ENCODE assay signal across 8 cellular contexts in genomic region chr5:113487411-113487778, GRCh38. TPM values are rescaled to one million over a fixed set of nuclear protein-coding genes. Genes with fewer than 3 reads are reported as not detected.
DNase-seq lines count a peak whose midpoint lies in the region; ATAC-seq and TF ChIP-seq lines count a peak whose summit lies in the region.

No MANE protein-coding gene starts in this region.

- peak overlapping the region; percentile 91 for H3K4me3 Mint-ChIP-seq in Caco-2 (ENCODE audit: unreplicated experiment)

- H3K27me3 Mint-ChIP-seq in Caco-2 (ENCODE audit: insufficient read depth, unreplicated experiment), result peaks cover 4% of the 10 kb centered on the region

- H3K4me1 ChIP-seq in Caco-2 (no peaks in the 10 kb centered on the region), MM.1S (ENCODE audit: low read length) (peaks cover 11% of the 10 kb centered on the region), ectodermal cell (ENCODE audit: control insufficient read depth, insufficient read depth, low read length) (no peaks in the 10 kb centered on the region), mesodermal cell (ENCODE audit: control insufficient read depth, insufficient read depth, low read length, poor library complexity, severe bottlenecking) (peaks cover 5% of the 10 kb centered on the region)

- peaks cover 16% of the 10 kb centered on the region; the same call in 1 of the 2 replicates for H3K9me3 ChIP-seq in Caco-2
- no peaks in the 10 kb centered on the region for H3K9me3 ChIP-seq in MM.1S (replicated peaks; ENCODE audit: insufficient read depth, low read length)
- no peaks in the 10 kb centered on the region for H3K9me3 ChIP-seq in ectodermal cell (ENCODE audit: control insufficient read depth, low read length)
- peaks cover 17% of the 10 kb centered on the region for H3K9me3 ChIP-seq in mesodermal cell (ENCODE audit: control insufficient read depth, low read length)

- no peak for ATAC-seq in GM18858 (IDR thresholded peaks at IDR 0.05; ENCODE audit: unreplicated experiment)

- peak overlapping the region; percentile 63; the same call in 1 of the 2 replicates for H3K4me2 ChIP-seq in MM.1S (ENCODE audit: low read depth, low read length)

- CTCF ChIA-PET in Caco-2 (lab: Charles Lee), result no interaction called here

- no peak overlapping the region for H2AFZ ChIP-seq in MM.1S (ENCODE audit: low read length)

- H3K9me3 Mint-ChIP-seq in Caco-2 (ENCODE audit: unreplicated experiment), result peaks cover 19% of the 10 kb centered on the region

- no peaks in the 10 kb centered on the region for H3K9me2 ChIP-seq in MM.1S (replicated peaks; ENCODE audit: insufficient read depth, low read length)

- H3K27me3 ChIP-seq in Caco-2 (replicated peaks; ENCODE audit: control insufficient read depth, insufficient read depth, low read length), result no peaks in the 10 kb centered on the region; the same call in 1 of the 2 replicates
- no peaks in the 10 kb centered on the region for H3K27me3 ChIP-seq in MM.1S (replicated peaks; ENCODE audit: insufficient read depth, low read length)
- peaks cover 48% of the 10 kb centered on the region for H3K27me3 ChIP-seq in ectodermal cell (ENCODE audit: control insufficient read depth, insufficient read depth, low read length, poor library complexity, severe bottlenecking)

- no peak overlapping the region for H3K9ac ChIP-seq in MM.1S (ENCODE audit: low read length)

- H3K79me2 ChIP-seq in MM.1S (ENCODE audit: low read length), result no peaks in the 10 kb centered on the region

- H3K4me3 ChIP-seq in Caco-2 (ENCODE audit: low read depth, low read length), result no peak overlapping the region; the same call in 1 of the 2 replicates
- no peak overlapping the region for H3K4me3 ChIP-seq in MM.1S (ENCODE audit: low read length)
- H3K4me3 ChIP-seq in ectodermal cell (ENCODE audit: insufficient read depth, low read depth, low read length), result peak overlapping the region; percentile 76
- H3K4me3 ChIP-seq in mesodermal cell (ENCODE audit: extremely low read depth, insufficient read depth, low read length, poor library complexity, severe bottlenecking), result peak overlapping the region; percentile 64

- H3K4me1 Mint-ChIP-seq in Caco-2 (ENCODE audit: low read depth, unreplicated experiment), result no peaks in the 10 kb centered on the region

- H4K20me1 ChIP-seq in MM.1S (ENCODE audit: insufficient read depth, low read length), result no peaks in the 10 kb centered on the region

- H3F3A ChIP-seq in MM.1S (ENCODE audit: insufficient read depth, low read length), result peaks cover 5% of the 10 kb centered on the region

- H3K36me3 Mint-ChIP-seq in Caco-2 (ENCODE audit: insufficient read depth, unreplicated experiment), result no peaks in the 10 kb centered on the region

- BruUV-seq in Caco-2 (replicated peaks; lab: Mats Ljungman, UMichigan), result no TSS peak

- POLR2A ChIA-PET in Caco-2 (lab: Charles Lee), result no interaction called here

- DNase-seq in Caco-2 (no peak), MM.1S (no peak), cerebellar cortex (ENCODE audit: low spot score) (no peak), NCI-H1092 (lab: John Stamatoyannopoulos, UW) (no peak), NCI-H345 treated with DMSO at 0.1 percent for 48 hours (lab: John Stamatoyannopoulos, UW; ENCODE audit: unreplicated experiment) (no peak)

- TF ChIP-seq CTCF in Caco-2 (IDR thresholded peaks at IDR 0.05; ENCODE audit: insufficient read depth in 1 of 2, low read depth in 1 of 2, low read length in 1 of 2, severe bottlenecking in 1 of 2, unreplicated experiment in 1 of 2) (no peak), MM.1S (IDR thresholded peaks at IDR 0.05; ENCODE audit: low read length) (no peak)

- H3K36me3 ChIP-seq in Caco-2 (ENCODE audit: control insufficient read depth, insufficient read depth, low read length) (no peaks in the 10 kb centered on the region), MM.1S (replicated peaks; ENCODE audit: insufficient read depth, low read length) (no peaks in the 10 kb centered on the region), ectodermal cell (ENCODE audit: control insufficient read depth, insufficient read depth, low read length) (no peaks in the 10 kb centered on the region), mesodermal cell (ENCODE audit: control insufficient read depth, insufficient read depth, low read length) (no peaks in the 10 kb centered on the region)

- H3K27ac ChIP-seq in MM.1S (ENCODE audit: low read length) (no peak overlapping the region), ectodermal cell (ENCODE audit: insufficient read depth, low read depth, low read length, poor library complexity, severe bottlenecking) (no peak overlapping the region), mesodermal cell (ENCODE audit: low read depth, low read length, severe bottlenecking) (no peak overlapping the region)

- intact Hi-C loops in Caco-2 (cut with micrococcal nuclease; ENCODE audit: unreplicated experiment), result no loop called here

- WGBS in ectodermal cell, 2 experiments, result 2% methylated on average over 18 of the region's 18 CpGs
- 2 to 4% methylated on average over 15 to 17 of the region's 18 CpGs for WGBS in mesodermal cell (ENCODE audit: insufficient coverage in 2 of 2), 2 experiments

- H3K27ac Mint-ChIP-seq in Caco-2 (ENCODE audit: unreplicated experiment), result no peak overlapping the region

RNA-seq across cellular contexts. Expression of gene MCC, which starts 0.9 kb away (rescaled TPM):
- total RNA-seq in Caco-2 (2022), result 0.09 TPM in 1 of 2 replicates, not detected in the other
- polyA plus RNA-seq in ectodermal cell (2013, experiment 1 of 4), result 8.7 TPM
- polyA plus RNA-seq in ectodermal cell (2013, experiment 2 of 4), result 6.3 TPM
- polyA plus RNA-seq in ectodermal cell (2013, experiment 3 of 4), result 5.4 TPM
- 4.8 TPM for polyA plus RNA-seq in ectodermal cell (2013, experiment 4 of 4)
- 13.5 TPM for polyA plus RNA-seq in mesodermal cell (2013, experiment 1 of 2)
- polyA plus RNA-seq in mesodermal cell (2013, experiment 2 of 2), result 13.4 TPM

RNA-seq across cellular contexts. Expression of gene YTHDC2, which starts 26.1 kb away (rescaled TPM):
- total RNA-seq in Caco-2 (2022), result 16.9 and 19.1 TPM in 2 replicates
- polyA plus RNA-seq in ectodermal cell (2013, experiment 1 of 4), result 18.4 TPM
- polyA plus RNA-seq in ectodermal cell (2013, experiment 2 of 4), result 18.1 TPM
- polyA plus RNA-seq in ectodermal cell (2013, experiment 3 of 4), result 13.4 TPM
- 16.7 TPM for polyA plus RNA-seq in ectodermal cell (2013, experiment 4 of 4)
- polyA plus RNA-seq in mesodermal cell (2013, experiment 1 of 2), result 14.9 TPM
- 14.8 TPM for polyA plus RNA-seq in mesodermal cell (2013, experiment 2 of 2)

RNA-seq across cellular contexts. Expression of gene TSSK1B, which starts 52.6 kb away (rescaled TPM):
- total RNA-seq in Caco-2 (2022), result not detected in 2 replicates
- not detected for polyA plus RNA-seq in ectodermal cell (2013, experiment 1 of 4)
- not detected for polyA plus RNA-seq in ectodermal cell (2013, experiment 2 of 4)
- polyA plus RNA-seq in ectodermal cell (2013, experiment 3 of 4), result not detected
- not detected for polyA plus RNA-seq in ectodermal cell (2013, experiment 4 of 4)
- polyA plus RNA-seq in mesodermal cell (2013, experiment 1 of 2), result not detected
- not detected for polyA plus RNA-seq in mesodermal cell (2013, experiment 2 of 2)

Comparison
In these comparisons a context has a peak if more than half of its experiments do, and no peak if none do; other contexts are left out.
1. H3K4me3 ChIP-seq: peak in ectodermal cell (single experiment) and mesodermal cell (single experiment); none in Caco-2 (single experiment) and MM.1S (single experiment).